1 cellular context compared by ENCODE assay signal in genomic region chr4:14115106-14115505, GRCh38.
TF ChIP-seq lines count a peak whose summit lies in the region.

No MANE protein-coding gene starts in this region.

TF ChIP-seq in SK-N-SH, 30 proteins besides CTCF, POLR2A, EP300 and RAD21 (continued from another document):
- TF ChIP-seq TEAD4 (IDR thresholded peaks at IDR 0.05; ENCODE audit: borderline replicate concordance, insufficient read depth) (no peak), FOSL2 (IDR thresholded peaks at IDR 0.05; ENCODE audit: borderline replicate concordance, low read depth) (no peak), YY1 (IDR thresholded peaks at IDR 0.05; ENCODE audit: low read depth) (no peak), NRF1 (IDR thresholded peaks at IDR 0.05; ENCODE audit: low read depth, low read length) (no peak), SIN3A (IDR thresholded peaks at IDR 0.05; ENCODE audit: borderline replicate concordance, low read depth, low read length) (no peak), FOXM1 (IDR thresholded peaks at IDR 0.05; ENCODE audit: low read depth) (no peak), RCOR1 (IDR thresholded peaks at IDR 0.05; ENCODE audit: low read length) (no peak), EZH2phosphoT487 (IDR thresholded peaks at IDR 0.05; ENCODE audit: borderline replicate concordance, low read depth) (no peak), GABPA (IDR thresholded peaks at IDR 0.05; ENCODE audit: low read depth) (no peak), RFX5 (IDR thresholded peaks at IDR 0.05; ENCODE audit: low read length) (no peak), NFIC (IDR thresholded peaks at IDR 0.05; ENCODE audit: borderline replicate concordance) (no peak), CHD2 (IDR thresholded peaks at IDR 0.05; ENCODE audit: low read length, partially characterized antibody) (no peak), SMC3 (IDR thresholded peaks at IDR 0.05; ENCODE audit: low read depth, low read length) (no peak)
